In the genomic region with DNA sequence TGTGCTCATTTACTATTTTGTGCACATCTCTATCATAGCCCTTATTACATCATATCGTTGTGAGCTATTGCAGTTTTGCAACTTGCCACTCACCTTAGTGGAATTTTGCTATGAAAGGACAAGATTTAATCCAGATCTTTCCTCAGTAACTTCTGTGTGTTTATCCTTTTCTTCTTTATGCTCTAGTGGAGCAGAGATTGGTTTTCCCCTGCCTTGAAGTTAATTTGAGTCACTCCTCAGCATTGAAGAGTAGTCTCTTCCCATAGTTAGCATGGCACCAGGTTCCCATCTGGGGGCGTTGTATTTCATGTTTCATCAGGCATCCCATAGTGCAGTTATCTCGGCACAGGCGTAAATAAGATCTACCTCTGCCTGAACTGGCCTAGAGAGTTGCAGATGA, we compare ENCODE assay signal across 21 cellular contexts.
"Had no signal": no experiment of that assay in that cellular context is flagged by ENCODE, and none has a peak within 500 bp of the region (broad histone marks: within the 10 kb centered on the region; RNA-seq: fewer than 3 reads in every experiment).

No MANE protein-coding gene starts in this region.

- H3K4me1 ChIP-seq: parathyroid adenoma, right lobe of liver, stomach, suprapubic skin, transverse colon had no signal

- H3K79me2 ChIP-seq: parathyroid adenoma had no signal

- DNase-seq: activated CD4-positive, alpha-beta T cell treated with anti-CD3 and anti-CD28 coated beads for 1 hour; activated CD4-positive, alpha-beta T cell treated with anti-CD3 and anti-CD28 coated beads, Interleukin-2, amount 50 U/mL, for 1 hour; activated naive CD4-positive, alpha-beta T cell; activated T-cell treated with anti-CD3 and anti-CD28 coated beads, Interleukin-2, amount 50 U/mL, for 4 hours; amniotic stem cell; cerebellar nuclear complex; endodermal cell; kidney; left ventricle myocardium superior; mammary epithelial cell; midbrain; right lobe of liver; stimulated activated CD4-positive, alpha-beta T cell treated with anti-CD3 and anti-CD28 coated beads, Interleukin-1b, Interleukin-23, amount 100 ng/mL, for 48 hours; stomach; T-cell; transverse colon had no signal

- H3K27me3 ChIP-seq: right lobe of liver, stomach, suprapubic skin, transverse colon had no signal

- ATAC-seq: activated T-cell treated with anti-CD3 and anti-CD28 coated beads, Interleukin-2, amount 50 U/mL, for 4 hours; left ventricle myocardium superior; natural killer cell treated with Interleukin-12 subunit alpha and Interleukin-12 subunit beta and Interleukin-15 and Interleukin-18, amount 100 ng/mL, for 72 hours; right lobe of liver; T-cell had no signal

- H3K27ac ChIP-seq: coronary artery, parathyroid adenoma, right lobe of liver, skin epidermis, stomach, suprapubic skin, transverse colon had no signal

- H3K9ac ChIP-seq: parathyroid adenoma had no signal

- H2AFZ ChIP-seq: parathyroid adenoma had no signal

- H3K9me3 ChIP-seq: right lobe of liver, stomach, suprapubic skin had no signal

- H3K36me3 ChIP-seq: right lobe of liver, stomach, suprapubic skin, transverse colon had no signal

- H3K4me3 ChIP-seq: coronary artery, right lobe of liver, skin epidermis, stomach, suprapubic skin, transverse colon had no signal
